In the genomic region with DNA sequence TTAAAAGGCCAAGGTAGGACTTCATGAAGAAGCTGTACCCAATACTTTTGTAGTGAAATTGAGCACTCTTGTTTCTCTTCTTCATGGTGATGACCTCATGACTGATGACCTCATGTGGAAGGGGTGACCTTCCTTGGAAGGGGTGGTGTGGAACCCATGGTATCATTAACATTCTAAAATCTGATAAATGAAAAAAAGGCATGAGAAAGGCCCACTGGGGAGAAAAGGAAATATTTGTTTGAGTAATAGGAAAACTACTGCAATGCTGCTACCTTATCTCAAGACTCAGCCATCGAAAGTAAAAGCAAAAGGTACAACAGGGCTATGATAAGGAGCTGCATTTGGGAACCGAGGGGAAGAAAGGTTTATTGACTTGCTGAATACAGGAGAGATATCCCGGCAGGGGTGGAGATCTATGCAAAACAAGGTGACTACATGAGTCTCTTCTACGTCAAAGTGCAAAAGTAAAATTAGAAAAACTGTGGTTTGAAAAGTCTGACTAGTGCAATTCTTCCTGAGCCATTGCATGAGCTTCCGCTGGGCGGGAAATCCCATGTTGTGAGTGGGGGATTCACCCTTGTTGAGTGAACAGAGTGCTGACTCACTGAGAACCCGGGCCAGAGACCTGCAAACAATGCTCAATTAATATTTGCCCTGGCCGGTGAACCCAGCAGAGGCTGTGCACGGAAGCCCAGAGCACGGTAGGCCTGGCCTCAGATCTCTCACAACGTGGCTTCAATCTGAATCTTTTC, we compare ENCODE assay signal across 1 cellular context.
TF ChIP-seq lines count a peak whose summit lies in the region.

No MANE protein-coding gene starts in this region.

TF ChIP-seq in HepG2, 621 proteins besides CTCF, POLR2A, EP300 and RAD21 (continued from another document and continues in another):
- TF ChIP-seq NFE2L1 (CRISPR knock-in tag; IDR thresholded peaks at IDR 0.05; ENCODE audit: borderline replicate concordance): peak; percentile 97
- no peak for TF ChIP-seq ZNF432 (CRISPR knock-in tag; IDR thresholded peaks at IDR 0.05; ENCODE audit: borderline replicate concordance)
- TF ChIP-seq SP1 (IDR thresholded peaks at IDR 0.05): no peak
- no peak for TF ChIP-seq SP1 (CRISPR knock-in tag; IDR thresholded peaks at IDR 0.05)
- peak; percentile 89 for TF ChIP-seq FOXK1 (CRISPR knock-in tag; IDR thresholded peaks at IDR 0.05; ENCODE audit: borderline replicate concordance, low read depth)
- TF ChIP-seq POGZ (CRISPR knock-in tag; IDR thresholded peaks at IDR 0.05): peak; percentile 92
- no peak for TF ChIP-seq ZNF225 (CRISPR knock-in tag; IDR thresholded peaks at IDR 0.05)
- peak in 1 of 2 experiments; percentile 73; a peak in 1 of 4 replicates for TF ChIP-seq REST (IDR thresholded peaks at IDR 0.05; ENCODE audit: borderline replicate concordance in 1 of 2, low read depth in 1 of 2, low read length in 2 of 2)
- TF ChIP-seq TIGD3 (CRISPR knock-in tag; IDR thresholded peaks at IDR 0.05; ENCODE audit: borderline replicate concordance): no peak
- TF ChIP-seq ZIK1 (CRISPR knock-in tag; IDR thresholded peaks at IDR 0.05; ENCODE audit: borderline replicate concordance, low read depth): 0 out of 2 replicates have a peak, but pooled peaks have one; percentile 60
- TF ChIP-seq ZNF781 (CRISPR knock-in tag; IDR thresholded peaks at IDR 0.05; ENCODE audit: borderline replicate concordance, not compliant biosample characterization): no peak
- TF ChIP-seq U2AF2 (IDR thresholded peaks at IDR 0.05; ENCODE audit: low read depth, low read length): no peak
- TF ChIP-seq, protein P1, sequence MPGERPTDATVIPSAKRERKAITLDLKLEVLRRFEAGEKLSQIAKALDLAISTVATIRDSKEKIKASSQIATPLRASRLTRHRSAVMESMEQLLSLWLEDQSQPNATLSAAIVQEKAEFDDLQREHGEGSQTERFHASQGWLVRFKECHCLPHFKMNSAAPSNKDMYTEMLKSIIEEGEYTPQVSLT (CRISPR knock-in tag; IDR thresholded peaks at IDR 0.05; ENCODE audit: borderline replicate concordance, low read depth): no peak
- TF ChIP-seq ZBTB3 (CRISPR knock-in tag; IDR thresholded peaks at IDR 0.05; ENCODE audit: borderline replicate concordance, low read depth): 0 out of 2 replicates have a peak, but pooled peaks have one; percentile 39
- TF ChIP-seq MYC (CRISPR knock-in tag; IDR thresholded peaks at IDR 0.05; ENCODE audit: borderline replicate concordance): peak; percentile 89; the same call in 1 of the 2 replicates
- TF ChIP-seq ZNF773 (CRISPR knock-in tag; IDR thresholded peaks at IDR 0.05; ENCODE audit: borderline replicate concordance): no peak
- TF ChIP-seq NFYC (CRISPR knock-in tag; IDR thresholded peaks at IDR 0.05): peak; percentile 44
- no peak for TF ChIP-seq ZNF180 (CRISPR knock-in tag; IDR thresholded peaks at IDR 0.05; ENCODE audit: borderline replicate concordance, low read depth)
- TF ChIP-seq SETDB1 (CRISPR knock-in tag; IDR thresholded peaks at IDR 0.05; ENCODE audit: borderline replicate concordance): no peak
- TF ChIP-seq FUBP1 (CRISPR knock-in tag; IDR thresholded peaks at IDR 0.05; ENCODE audit: borderline replicate concordance): no peak
- TF ChIP-seq SRY (CRISPR knock-in tag; IDR thresholded peaks at IDR 0.05): peak; percentile 87; the same call in 1 of the 2 replicates
- no peak for TF ChIP-seq ZNF550 (CRISPR knock-in tag; IDR thresholded peaks at IDR 0.05; ENCODE audit: borderline replicate concordance)
- no peak for TF ChIP-seq ZNF678 (CRISPR knock-in tag; IDR thresholded peaks at IDR 0.05)
- TF ChIP-seq KDM3A (CRISPR knock-in tag; IDR thresholded peaks at IDR 0.05; ENCODE audit: low read depth): no peak
- no peak for TF ChIP-seq ZNF562 (CRISPR knock-in tag; IDR thresholded peaks at IDR 0.05; ENCODE audit: borderline replicate concordance)
- TF ChIP-seq NR2F6 (IDR thresholded peaks at IDR 0.05): peak; percentile 82
- TF ChIP-seq NR2F6 (CRISPR knock-in tag; IDR thresholded peaks at IDR 0.05): peak; percentile 80
- no peak for TF ChIP-seq MBNL3 (CRISPR knock-in tag; conservative IDR thresholded peaks at IDR 0.05)
- no peak for TF ChIP-seq SNRNP70 (IDR thresholded peaks at IDR 0.05; ENCODE audit: low read depth, low read length)
- TF ChIP-seq MAF1 (CRISPR knock-in tag; IDR thresholded peaks at IDR 0.05; ENCODE audit: borderline replicate concordance): 0 out of 2 replicates have a peak, but pooled peaks have one; percentile 69
- peak; percentile 96 for TF ChIP-seq NFE2L2 (IDR thresholded peaks at IDR 0.05; ENCODE audit: low read length)
- TF ChIP-seq TRIM24 (CRISPR knock-in tag; IDR thresholded peaks at IDR 0.05): no peak
- no peak for TF ChIP-seq ZNF333 (CRISPR knock-in tag; IDR thresholded peaks at IDR 0.05; ENCODE audit: borderline replicate concordance)
- peak; percentile 38; the same call in 1 of the 2 replicates for TF ChIP-seq ZNF44 (CRISPR knock-in tag; IDR thresholded peaks at IDR 0.05)
- peak; percentile 72 for TF ChIP-seq KLF12 (CRISPR knock-in tag; IDR thresholded peaks at IDR 0.05; ENCODE audit: borderline replicate concordance)
- TF ChIP-seq, protein P2, sequence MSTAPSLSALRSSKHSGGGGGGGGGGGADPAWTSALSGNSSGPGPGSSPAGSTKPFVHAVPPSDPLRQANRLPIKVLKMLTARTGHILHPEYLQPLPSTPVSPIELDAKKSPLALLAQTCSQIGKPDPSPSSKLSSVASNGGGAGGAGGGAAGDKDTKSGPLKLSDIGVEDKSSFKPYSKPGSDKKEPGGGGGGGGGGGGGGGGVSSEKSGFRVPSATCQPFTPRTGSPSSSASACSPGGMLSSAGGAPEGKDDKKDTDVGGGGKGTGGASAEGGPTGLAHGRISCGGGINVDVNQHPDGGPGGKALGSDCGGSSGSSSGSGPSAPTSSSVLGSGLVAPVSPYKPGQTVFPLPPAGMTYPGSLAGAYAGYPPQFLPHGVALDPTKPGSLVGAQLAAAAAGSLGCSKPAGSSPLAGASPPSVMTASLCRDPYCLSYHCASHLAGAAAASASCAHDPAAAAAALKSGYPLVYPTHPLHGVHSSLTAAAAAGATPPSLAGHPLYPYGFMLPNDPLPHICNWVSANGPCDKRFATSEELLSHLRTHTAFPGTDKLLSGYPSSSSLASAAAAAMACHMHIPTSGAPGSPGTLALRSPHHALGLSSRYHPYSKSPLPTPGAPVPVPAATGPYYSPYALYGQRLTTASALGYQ (CRISPR knock-in tag; IDR thresholded peaks at IDR 0.05): peak; percentile 86
- no peak for TF ChIP-seq ZNF782 (CRISPR knock-in tag; IDR thresholded peaks at IDR 0.05; ENCODE audit: borderline replicate concordance)
- no peak for TF ChIP-seq JARID2 (CRISPR knock-in tag; IDR thresholded peaks at IDR 0.05; ENCODE audit: insufficient replicate concordance)
- TF ChIP-seq ZNF644 (CRISPR knock-in tag; IDR thresholded peaks at IDR 0.05; ENCODE audit: low read depth): peak; percentile 69; the same call in 1 of the 2 replicates
- TF ChIP-seq HES4 (CRISPR knock-in tag; IDR thresholded peaks at IDR 0.05; ENCODE audit: borderline replicate concordance): peak; percentile 83
- peak; percentile 33; the same call in 1 of the 2 replicates for TF ChIP-seq REL (CRISPR knock-in tag; conservative IDR thresholded peaks at IDR 0.05)
- no peak for TF ChIP-seq KIAA2018 (CRISPR knock-in tag; IDR thresholded peaks at IDR 0.05; ENCODE audit: borderline replicate concordance)
